Comparison of ENCODE assay signal across 20 cellular contexts in genomic region chr5:32326216-32326772, GRCh38. TPM values are rescaled to one million over a fixed set of nuclear protein-coding genes. Genes with fewer than 3 reads are reported as not detected.
DNase-seq lines count a peak whose midpoint lies in the region; ATAC-seq and TF ChIP-seq lines count a peak whose summit lies in the region.
"Had no signal": no experiment of that assay in that cellular context is flagged by ENCODE, and none has a peak within 500 bp of the region (broad histone marks: within the 10 kb centered on the region; RNA-seq: fewer than 3 reads in every experiment).

No MANE protein-coding gene starts in this region.

- H3K9me3 ChIP-seq in suprapubic skin = no peaks in the 10 kb centered on the region
- H3K9me3 ChIP-seq: MG63, thoracic aorta had no signal

- H3K27me3 Mint-ChIP-seq in HFFc6 (ENCODE audit: insufficient read depth) (no peaks in the 10 kb centered on the region; the same call in 1 of the 2 replicates), activated B cell treated with CpG ODN at 0.5 μM for 24 hours (no peaks in the 10 kb centered on the region), endothelial cell (ENCODE audit: unreplicated experiment) (peaks cover 11% of the 10 kb centered on the region)
- H3K27me3 Mint-ChIP-seq: activated CD4-positive, alpha-beta T cell treated with anti-CD3 and anti-CD28 coated beads for 36 hours; activated naive CD8-positive, alpha-beta T cell treated with anti-CD3 and anti-CD28 coated beads, Interleukin-2, amount 50 U/mL, for 24 hours; stimulated activated memory B cell treated with anti-CD40 and anti-IgM and Interleukin-4, amounts not matched to agents 10 μg/mL and 1 μg/mL and 100 μg/mL, for 72 hours had no signal

- H3K36me3 Mint-ChIP-seq in HFFc6 (ENCODE audit: low read depth) (peaks cover 6% of the 10 kb centered on the region; the same call in 1 of the 2 replicates), activated B cell treated with CpG ODN at 0.5 μM for 24 hours (ENCODE audit: low read depth) (peaks cover 4% of the 10 kb centered on the region), endothelial cell (ENCODE audit: low read depth, unreplicated experiment) (peaks cover 7% of the 10 kb centered on the region)
- H3K36me3 Mint-ChIP-seq: CD14-positive monocyte had no signal

- peak overlapping the region; percentile 10; the same call in 1 of the 2 replicates for H3K27ac Mint-ChIP-seq in HFFc6
- peak overlapping the region; percentile 1 for H3K27ac Mint-ChIP-seq in activated B cell treated with CpG ODN at 0.5 μM for 24 hours
- no peak overlapping the region for H3K27ac Mint-ChIP-seq in endothelial cell (ENCODE audit: unreplicated experiment)
- H3K27ac Mint-ChIP-seq: activated CD4-positive, alpha-beta T cell treated with anti-CD3 and anti-CD28 coated beads for 36 hours; activated naive CD8-positive, alpha-beta T cell treated with anti-CD3 and anti-CD28 coated beads, Interleukin-2, amount 50 U/mL, for 24 hours; stimulated activated memory B cell treated with anti-CD40 and anti-IgM and Interleukin-4, amounts not matched to agents 10 μg/mL and 1 μg/mL and 100 μg/mL, for 72 hours had no signal

- no peaks in the 10 kb centered on the region for H3K36me3 ChIP-seq in suprapubic skin
- H3K36me3 ChIP-seq: cardiac muscle cell, heart left ventricle, MG63, thoracic aorta had no signal

- no peak for TF ChIP-seq EP300 in suprapubic skin (IDR thresholded peaks at IDR 0.05)

- no peak for TF ChIP-seq CTCF in HFFc6 (IDR thresholded peaks at IDR 0.05)
- TF ChIP-seq CTCF in activated B cell treated with CpG ODN at 0.5 μM for 24 hours (IDR thresholded peaks at IDR 0.05) = no peak
- TF ChIP-seq CTCF in endothelial cell (IDR thresholded peaks at IDR 0.05; ENCODE audit: unreplicated experiment) = no peak
- no peak for TF ChIP-seq CTCF in suprapubic skin (IDR thresholded peaks at IDR 0.05)

- H3K9me3 Mint-ChIP-seq in HFFc6 (peaks cover 6% of the 10 kb centered on the region), activated B cell treated with CpG ODN at 0.5 μM for 24 hours (peaks cover 5% of the 10 kb centered on the region), endothelial cell (ENCODE audit: unreplicated experiment) (peaks cover 7% of the 10 kb centered on the region)

- ATAC-seq in activated B cell treated with CpG ODN at 0.5 μM for 24 hours (ENCODE audit: low read depth) (no peak), GM18858 (IDR thresholded peaks at IDR 0.05; ENCODE audit: unreplicated experiment) (no peak)
- ATAC-seq: activated CD4-positive, alpha-beta T cell treated with anti-CD3 and anti-CD28 coated beads for 36 hours; activated naive CD8-positive, alpha-beta T cell treated with anti-CD3 and anti-CD28 coated beads, Interleukin-2, amount 50 U/mL, for 24 hours; heart left ventricle; sciatic nerve; stimulated activated memory B cell treated with anti-CD40 and anti-IgM and Interleukin-4, amounts not matched to agents 10 μg/mL and 1 μg/mL and 100 μg/mL, for 72 hours had no signal

- no peaks in the 10 kb centered on the region for H3K27me3 ChIP-seq in suprapubic skin
- H3K27me3 ChIP-seq: cardiac muscle cell, heart left ventricle, MG63 had no signal

- H3K4me3 Mint-ChIP-seq in HFFc6 (no peak overlapping the region), activated B cell treated with CpG ODN at 0.5 μM for 24 hours (no peak overlapping the region), endothelial cell (ENCODE audit: unreplicated experiment) (no peak overlapping the region)
- H3K4me3 Mint-ChIP-seq: activated CD4-positive, alpha-beta T cell treated with anti-CD3 and anti-CD28 coated beads for 36 hours; activated naive CD8-positive, alpha-beta T cell treated with anti-CD3 and anti-CD28 coated beads, Interleukin-2, amount 50 U/mL, for 24 hours; CD14-positive monocyte; stimulated activated memory B cell treated with anti-CD40 and anti-IgM and Interleukin-4, amounts not matched to agents 10 μg/mL and 1 μg/mL and 100 μg/mL, for 72 hours had no signal

- DNase-seq in AG08395 (ENCODE audit: low spot score) (peak; percentile 16), HFFc6 (peak; percentile 69), activated B cell treated with CpG ODN at 0.5 μM for 24 hours (no peak), glomerular visceral epithelial cell (ENCODE audit: extremely low spot score) (peak; percentile 52), DMS 273 (lab: John Stamatoyannopoulos, UW; ENCODE audit: unreplicated experiment) (no peak), endothelial cell (ENCODE audit: low spot score) (no peak), suprapubic skin (ENCODE audit: low spot score in 2 of 2) (no peak)
- DNase-seq: activated CD4-positive, alpha-beta T cell treated with anti-CD3 and anti-CD28 coated beads for 36 hours; activated naive CD8-positive, alpha-beta T cell treated with anti-CD3 and anti-CD28 coated beads, Interleukin-2, amount 50 U/mL, for 24 hours; DMS53; heart left ventricle; MG63; NCI-H187 treated with DMSO at 0.1 percent for 48 hours; NCI-H446 treated with DMSO at 0.1 percent for 48 hours had no signal

- H3K27ac ChIP-seq in suprapubic skin = no peak overlapping the region
- H3K27ac ChIP-seq: cardiac muscle cell, heart left ventricle, thoracic aorta had no signal

- H3K4me1 Mint-ChIP-seq in HFFc6 (ENCODE audit: low read depth) = peaks cover 22% of the 10 kb centered on the region
- H3K4me1 Mint-ChIP-seq in activated B cell treated with CpG ODN at 0.5 μM for 24 hours = peaks cover 2% of the 10 kb centered on the region
- no peaks in the 10 kb centered on the region for H3K4me1 Mint-ChIP-seq in endothelial cell (ENCODE audit: unreplicated experiment)
- H3K4me1 Mint-ChIP-seq: activated CD4-positive, alpha-beta T cell treated with anti-CD3 and anti-CD28 coated beads for 36 hours; activated naive CD8-positive, alpha-beta T cell treated with anti-CD3 and anti-CD28 coated beads, Interleukin-2, amount 50 U/mL, for 24 hours; CD14-positive monocyte; stimulated activated memory B cell treated with anti-CD40 and anti-IgM and Interleukin-4, amounts not matched to agents 10 μg/mL and 1 μg/mL and 100 μg/mL, for 72 hours had no signal

- no peak for TF ChIP-seq POLR2A in suprapubic skin (IDR thresholded peaks at IDR 0.05)

- intact Hi-C loops in activated B cell treated with CpG ODN at 0.5 μM for 24 hours (cut with micrococcal nuclease) = no loop called here

- WGBS in suprapubic skin = 87% methylated on average over 3 of the region's 3 CpGs

- CTCF ChIA-PET in activated B cell treated with CpG ODN at 0.5 μM for 24 hours (lab: Charles Lee) = interaction anchor here (7.3 kb wide), 1 partner anchor 94 kb away, joined by 187 read pairs; no protein-coding TSS in a partner anchor

- H3K4me3 ChIP-seq in suprapubic skin = no peak overlapping the region
- H3K4me3 ChIP-seq: cardiac muscle cell, heart left ventricle, MG63, thoracic aorta had no signal

- POLR2A ChIA-PET in activated B cell treated with CpG ODN at 0.5 μM for 24 hours (lab: Charles Lee) = interaction anchor here (0.7 kb wide), 1 partner anchor 25 kb away, joined by 3 read pairs; no protein-coding TSS in a partner anchor

- peaks cover 19% of the 10 kb centered on the region for H3K4me1 ChIP-seq in suprapubic skin

RNA-seq across cellular contexts. Expression of gene MTMR12, which starts 13.6 kb away (rescaled TPM):
- 10 to 100 TPM; 20.7 to 26.0 (median 22.4) TPM for total RNA-seq in HFFc6 (2021; fragmentation: NEBNext Ultra II Directional; extraction: Animal tissue kit (Norgen Biotek cat#: 25700))
- total RNA-seq in activated B cell treated with CpG ODN at 0.5 μM for 24 hours (26.8 and 36.3 TPM in 2 replicates), endothelial cell (ENCODE audit: unreplicated experiment) (39.4 TPM), suprapubic skin (10 to 100 TPM; 28.1 to 43.6 (median 40.6) TPM)

Comparison
In these comparisons a context has a peak if more than half of its experiments do, and no peak if none do; other contexts are left out.
1. DNase-seq: peak in AG08395 (single experiment), HFFc6 (single experiment) and glomerular visceral epithelial cell (single experiment); none in activated B cell treated with CpG ODN at 0.5 μM for 24 hours (single experiment), DMS 273 (single experiment), endothelial cell (single experiment) and suprapubic skin (0 of 2).